ENCODE assay signal across 8 cellular contexts in genomic region chr15:66698318-66698961, GRCh38. TPM values are rescaled to one million over a fixed set of nuclear protein-coding genes. Genes with fewer than 3 reads are reported as not detected.
A peak's percentile ranks its signal among the peaks of the same experiment; 100 is the strongest.
DNase-seq lines count a peak whose midpoint lies in the region; ATAC-seq and TF ChIP-seq lines count a peak whose summit lies in the region.

No MANE protein-coding gene starts in this region.

- peak overlapping the region; percentile 47; the same call in 1 of the 2 replicates for H3K4me2 ChIP-seq in GM23338
- H3K4me2 ChIP-seq in OCI-LY1 (ENCODE audit: low read length): no peak overlapping the region

- ATAC-seq in GM23338 (peak; percentile 58), lung (ENCODE audit: insufficient read depth, low FRiP score) (no peak), HG02610 (IDR thresholded peaks at IDR 0.05; ENCODE audit: unreplicated experiment) (no peak), HG02588 (IDR thresholded peaks at IDR 0.05; ENCODE audit: unreplicated experiment) (no peak)

- DNase-seq in BE2C (peak; percentile 93), GM23338 (ENCODE audit: low spot score) (peak; percentile 84), coronary artery (ENCODE audit: low spot score) (no peak), lung (ENCODE audit: low spot score) (peak; percentile 67), NCI-H128 (lab: John Stamatoyannopoulos, UW; ENCODE audit: unreplicated experiment) (no peak)

- H3K9me3 ChIP-seq in BE2C (no peaks in the 10 kb centered on the region), OCI-LY1 (ENCODE audit: low read length) (no peaks in the 10 kb centered on the region), lung (ENCODE audit: control insufficient read depth in 2 of 2, insufficient read depth in 1 of 2, low read length in 1 of 2) (no peaks in the 10 kb centered on the region)

- H3K4me1 Mint-ChIP-seq in GM23338: peaks cover 20% of the 10 kb centered on the region

- H3K9ac ChIP-seq in OCI-LY1 (ENCODE audit: low read length): no peak overlapping the region

- H3K27me3 ChIP-seq in BE2C (no peaks in the 10 kb centered on the region), GM23338 (ENCODE audit: insufficient read depth) (peaks cover 22% of the 10 kb centered on the region), OCI-LY1 (ENCODE audit: insufficient read depth, low read length) (no peaks in the 10 kb centered on the region), lung (ENCODE audit: control insufficient read depth, insufficient read depth) (no peaks in the 10 kb centered on the region)

- H3F3A ChIP-seq in GM23338 (replicated peaks; ENCODE audit: low read depth): peaks cover 12% of the 10 kb centered on the region
- no peaks in the 10 kb centered on the region for H3F3A ChIP-seq in OCI-LY1 (ENCODE audit: insufficient read depth, low read length)

- WGBS in lung, 2 donors: 30 to 50% methylated on average over 6 of the region's 6 CpGs

- H3K9me2 ChIP-seq in GM23338 (ENCODE audit: insufficient read depth) (no peaks in the 10 kb centered on the region), OCI-LY1 (ENCODE audit: low read depth, low read length) (no peaks in the 10 kb centered on the region)

- no peaks in the 10 kb centered on the region for H3K79me2 ChIP-seq in GM23338 (replicated peaks; ENCODE audit: insufficient read depth)
- H3K79me2 ChIP-seq in OCI-LY1 (ENCODE audit: insufficient read depth, low read length): no peaks in the 10 kb centered on the region

- H3K36me3 ChIP-seq in BE2C (no peaks in the 10 kb centered on the region), GM23338 (ENCODE audit: insufficient read depth) (no peaks in the 10 kb centered on the region), OCI-LY1 (ENCODE audit: insufficient read depth, low read length) (no peaks in the 10 kb centered on the region), lung (ENCODE audit: control insufficient read depth in 2 of 2, insufficient read depth in 2 of 2, low read length in 2 of 2) (no peaks in the 10 kb centered on the region)

- H3K36me3 Mint-ChIP-seq in GM23338 (ENCODE audit: low read depth): no peaks in the 10 kb centered on the region

- H3K4me1 ChIP-seq in BE2C (peaks cover 13% of the 10 kb centered on the region), GM23338 (ENCODE audit: insufficient read depth) (peaks cover 12% of the 10 kb centered on the region), OCI-LY1 (ENCODE audit: insufficient read depth, low read length, severe bottlenecking) (peaks cover 11% of the 10 kb centered on the region), lung (ENCODE audit: control insufficient read depth in 2 of 2, insufficient read depth in 2 of 2, low read length in 2 of 2) (no peaks in the 10 kb centered on the region)

- no peak overlapping the region for H3K27ac Mint-ChIP-seq in GM23338

- H2AFZ ChIP-seq in GM23338 (no peak overlapping the region), OCI-LY1 (ENCODE audit: low read length) (no peak overlapping the region)

- peak; percentile 95 for TF ChIP-seq CTCF in BE2C (IDR thresholded peaks at IDR 0.05; ENCODE audit: low read depth, low read length)
- TF ChIP-seq CTCF in GM23338 (conservative IDR thresholded peaks at IDR 0.05; ENCODE audit: low read depth in 2 of 2): peak; percentile 80 to 96
- TF ChIP-seq CTCF in OCI-LY1 (IDR thresholded peaks at IDR 0.05; ENCODE audit: low read length): peak; percentile 70
- TF ChIP-seq CTCF in coronary artery (IDR thresholded peaks at IDR 0.05): peak; percentile 57
- TF ChIP-seq CTCF in lung (IDR thresholded peaks at IDR 0.05; ENCODE audit: control extremely low read depth, extremely low read depth): peak; percentile 55

- H3K9me3 Mint-ChIP-seq in GM23338: no peaks in the 10 kb centered on the region

- H3K4me3 Mint-ChIP-seq in GM23338: no peak overlapping the region

- H3K27ac ChIP-seq in GM23338 (ENCODE audit: low read depth) (no peak overlapping the region), OCI-LY1 (ENCODE audit: low read depth, low read length, poor library complexity, severe bottlenecking) (no peak overlapping the region), coronary artery (peak overlapping the region; percentile 22 to 53), lung (ENCODE audit: low read depth in 1 of 2, low read length in 1 of 2) (peak overlapping the region; percentile 22 to 32)

- no peaks in the 10 kb centered on the region for H4K20me1 ChIP-seq in GM23338 (replicated peaks; ENCODE audit: insufficient read depth)
- H4K20me1 ChIP-seq in OCI-LY1 (ENCODE audit: insufficient read depth, low read length): no peaks in the 10 kb centered on the region

- H3K4me3 ChIP-seq in BE2C (ENCODE audit: low read depth, low read length) (no peak overlapping the region), GM23338 (no peak overlapping the region), OCI-LY1 (ENCODE audit: low read depth, low read length, poor library complexity, severe bottlenecking) (no peak overlapping the region), coronary artery (no peak overlapping the region), lung (no peak overlapping the region)

- peaks cover 25% of the 10 kb centered on the region for H3K27me3 Mint-ChIP-seq in GM23338 (ENCODE audit: insufficient read depth, low read depth, poor library complexity)

TF ChIP-seq in GM23338, 12 proteins besides CTCF, POLR2A, EP300 and RAD21 (continues in another document):
- TF ChIP-seq NANOG (IDR thresholded peaks at IDR 0.05; ENCODE audit: borderline replicate concordance) (no peak), JUNB (IDR thresholded peaks at IDR 0.05; ENCODE audit: unreplicated experiment) (no peak), EZH2phosphoT487 (IDR thresholded peaks at IDR 0.05; ENCODE audit: unreplicated experiment) (no peak)
- TF ChIP-seq, protein P1, sequence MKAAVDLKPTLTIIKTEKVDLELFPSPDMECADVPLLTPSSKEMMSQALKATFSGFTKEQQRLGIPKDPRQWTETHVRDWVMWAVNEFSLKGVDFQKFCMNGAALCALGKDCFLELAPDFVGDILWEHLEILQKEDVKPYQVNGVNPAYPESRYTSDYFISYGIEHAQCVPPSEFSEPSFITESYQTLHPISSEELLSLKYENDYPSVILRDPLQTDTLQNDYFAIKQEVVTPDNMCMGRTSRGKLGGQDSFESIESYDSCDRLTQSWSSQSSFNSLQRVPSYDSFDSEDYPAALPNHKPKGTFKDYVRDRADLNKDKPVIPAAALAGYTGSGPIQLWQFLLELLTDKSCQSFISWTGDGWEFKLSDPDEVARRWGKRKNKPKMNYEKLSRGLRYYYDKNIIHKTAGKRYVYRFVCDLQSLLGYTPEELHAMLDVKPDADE (IDR thresholded peaks at IDR 0.05): no peak
- TF ChIP-seq, protein P2, sequence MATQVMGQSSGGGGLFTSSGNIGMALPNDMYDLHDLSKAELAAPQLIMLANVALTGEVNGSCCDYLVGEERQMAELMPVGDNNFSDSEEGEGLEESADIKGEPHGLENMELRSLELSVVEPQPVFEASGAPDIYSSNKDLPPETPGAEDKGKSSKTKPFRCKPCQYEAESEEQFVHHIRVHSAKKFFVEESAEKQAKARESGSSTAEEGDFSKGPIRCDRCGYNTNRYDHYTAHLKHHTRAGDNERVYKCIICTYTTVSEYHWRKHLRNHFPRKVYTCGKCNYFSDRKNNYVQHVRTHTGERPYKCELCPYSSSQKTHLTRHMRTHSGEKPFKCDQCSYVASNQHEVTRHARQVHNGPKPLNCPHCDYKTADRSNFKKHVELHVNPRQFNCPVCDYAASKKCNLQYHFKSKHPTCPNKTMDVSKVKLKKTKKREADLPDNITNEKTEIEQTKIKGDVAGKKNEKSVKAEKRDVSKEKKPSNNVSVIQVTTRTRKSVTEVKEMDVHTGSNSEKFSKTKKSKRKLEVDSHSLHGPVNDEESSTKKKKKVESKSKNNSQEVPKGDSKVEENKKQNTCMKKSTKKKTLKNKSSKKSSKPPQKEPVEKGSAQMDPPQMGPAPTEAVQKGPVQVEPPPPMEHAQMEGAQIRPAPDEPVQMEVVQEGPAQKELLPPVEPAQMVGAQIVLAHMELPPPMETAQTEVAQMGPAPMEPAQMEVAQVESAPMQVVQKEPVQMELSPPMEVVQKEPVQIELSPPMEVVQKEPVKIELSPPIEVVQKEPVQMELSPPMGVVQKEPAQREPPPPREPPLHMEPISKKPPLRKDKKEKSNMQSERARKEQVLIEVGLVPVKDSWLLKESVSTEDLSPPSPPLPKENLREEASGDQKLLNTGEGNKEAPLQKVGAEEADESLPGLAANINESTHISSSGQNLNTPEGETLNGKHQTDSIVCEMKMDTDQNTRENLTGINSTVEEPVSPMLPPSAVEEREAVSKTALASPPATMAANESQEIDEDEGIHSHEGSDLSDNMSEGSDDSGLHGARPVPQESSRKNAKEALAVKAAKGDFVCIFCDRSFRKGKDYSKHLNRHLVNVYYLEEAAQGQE (IDR thresholded peaks at IDR 0.05; ENCODE audit: unreplicated experiment): no peak

RNA-seq across cellular contexts. Expression of gene SMAD6, which starts 3.6 kb away (rescaled TPM):
- 52.5 TPM for polyA plus RNA-seq in BE2C (2012; ENCODE audit: insufficient read depth, insufficient read length, low read depth)
- 11.9 and 15.7 TPM in 2 replicates for total RNA-seq in GM23338 (2014; rRNA removed; shearing (Covaris generic))
- 1.6 and 2.1 TPM in 2 replicates for polyA plus RNA-seq in GM23338 (2016; fragmentation: Nextera tagmentation; extraction: Ambion mirVana)
- total RNA-seq in lung: 10 to 100 TPM; 62.3 to 67.9 TPM
- 10 to 100 TPM; 24.2 to 56.0 TPM for polyA plus RNA-seq in lung

Comparison
In these comparisons a context has a peak if more than half of its experiments do, and no peak if none do; other contexts are left out.
1. DNase-seq: peak in BE2C (single experiment), GM23338 (single experiment) and lung (single experiment); none in coronary artery (single experiment) and NCI-H128 (single experiment).
2. H3K27ac ChIP-seq: peak in coronary artery (2 of 2) and lung (2 of 2); none in GM23338 (single experiment) and OCI-LY1 (single experiment).
3. Peak in every context shown above with its lines, with median percentiles within 50 percentile points of each other: CTCF ChIP-seq.